3 cellular contexts compared by ENCODE assay signal in the genomic region with DNA sequence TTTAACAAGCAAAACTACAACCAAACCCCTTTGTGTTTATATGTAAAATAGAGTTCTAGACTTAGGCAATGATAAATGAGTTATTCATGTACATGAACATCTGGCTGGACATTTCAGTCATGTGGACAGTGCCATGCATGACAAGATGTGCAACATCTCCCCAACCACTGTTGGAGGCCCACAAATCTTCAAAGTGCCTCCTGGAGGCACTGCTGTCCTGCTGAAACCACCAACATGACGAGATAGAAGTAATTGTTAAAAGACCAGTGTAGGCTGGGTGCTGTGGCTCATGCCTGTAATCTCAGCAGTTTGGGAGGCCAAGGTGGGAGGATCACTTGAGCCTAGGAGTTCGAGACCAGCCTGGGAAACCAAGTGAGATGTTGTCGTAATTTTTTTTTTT.
TF ChIP-seq lines count a peak whose summit lies in the region.

No MANE protein-coding gene starts in this region.

TF ChIP-seq in SK-N-SH, 30 proteins besides CTCF, POLR2A, EP300 and RAD21:
- TF ChIP-seq FOXJ3 (CRISPR knock-in tag; IDR thresholded peaks at IDR 0.05) (no peak), MXI1 (IDR thresholded peaks at IDR 0.05; ENCODE audit: low read depth, low read length) (no peak), RXRA (IDR thresholded peaks at IDR 0.05; ENCODE audit: borderline replicate concordance, low read depth) (no peak), TCF12 (IDR thresholded peaks at IDR 0.05) (no peak), RFX5 (IDR thresholded peaks at IDR 0.05; ENCODE audit: low read length) (no peak), POLR2AphosphoS5 (IDR thresholded peaks at IDR 0.05; ENCODE audit: low read depth, low read length) (no peak), TEAD4 (IDR thresholded peaks at IDR 0.05; ENCODE audit: borderline replicate concordance, insufficient read depth) (no peak)
- TF ChIP-seq, protein P1, sequence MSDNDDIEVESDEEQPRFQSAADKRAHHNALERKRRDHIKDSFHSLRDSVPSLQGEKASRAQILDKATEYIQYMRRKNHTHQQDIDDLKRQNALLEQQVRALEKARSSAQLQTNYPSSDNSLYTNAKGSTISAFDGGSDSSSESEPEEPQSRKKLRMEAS (IDR thresholded peaks at IDR 0.05; ENCODE audit: low read depth), result no peak
- TF ChIP-seq, protein P2, sequence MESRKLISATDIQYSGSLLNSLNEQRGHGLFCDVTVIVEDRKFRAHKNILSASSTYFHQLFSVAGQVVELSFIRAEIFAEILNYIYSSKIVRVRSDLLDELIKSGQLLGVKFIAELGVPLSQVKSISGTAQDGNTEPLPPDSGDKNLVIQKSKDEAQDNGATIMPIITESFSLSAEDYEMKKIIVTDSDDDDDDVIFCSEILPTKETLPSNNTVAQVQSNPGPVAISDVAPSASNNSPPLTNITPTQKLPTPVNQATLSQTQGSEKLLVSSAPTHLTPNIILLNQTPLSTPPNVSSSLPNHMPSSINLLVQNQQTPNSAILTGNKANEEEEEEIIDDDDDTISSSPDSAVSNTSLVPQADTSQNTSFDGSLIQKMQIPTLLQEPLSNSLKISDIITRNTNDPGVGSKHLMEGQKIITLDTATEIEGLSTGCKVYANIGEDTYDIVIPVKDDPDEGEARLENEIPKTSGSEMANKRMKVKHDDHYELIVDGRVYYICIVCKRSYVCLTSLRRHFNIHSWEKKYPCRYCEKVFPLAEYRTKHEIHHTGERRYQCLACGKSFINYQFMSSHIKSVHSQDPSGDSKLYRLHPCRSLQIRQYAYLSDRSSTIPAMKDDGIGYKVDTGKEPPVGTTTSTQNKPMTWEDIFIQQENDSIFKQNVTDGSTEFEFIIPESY (IDR thresholded peaks at IDR 0.05; ENCODE audit: borderline replicate concordance, low read depth), result no peak
TF ChIP-seq in SK-N-SH: peak in this region for 0.

TF ChIP-seq in SK-N-SH treated with all-trans-retinoic acid at 6 μM for 48 hours, 23 proteins besides CTCF, POLR2A, EP300 and RAD21 (continues in another document):
- TF ChIP-seq, protein P3, sequence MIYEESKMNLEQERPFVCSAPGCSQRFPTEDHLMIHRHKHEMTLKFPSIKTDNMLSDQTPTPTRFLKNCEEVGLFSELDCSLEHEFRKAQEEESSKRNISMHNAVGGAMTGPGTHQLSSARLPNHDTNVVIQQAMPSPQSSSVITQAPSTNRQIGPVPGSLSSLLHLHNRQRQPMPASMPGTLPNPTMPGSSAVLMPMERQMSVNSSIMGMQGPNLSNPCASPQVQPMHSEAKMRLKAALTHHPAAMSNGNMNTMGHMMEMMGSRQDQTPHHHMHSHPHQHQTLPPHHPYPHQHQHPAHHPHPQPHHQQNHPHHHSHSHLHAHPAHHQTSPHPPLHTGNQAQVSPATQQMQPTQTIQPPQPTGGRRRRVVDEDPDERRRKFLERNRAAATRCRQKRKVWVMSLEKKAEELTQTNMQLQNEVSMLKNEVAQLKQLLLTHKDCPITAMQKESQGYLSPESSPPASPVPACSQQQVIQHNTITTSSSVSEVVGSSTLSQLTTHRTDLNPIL (CRISPR knock-in tag; IDR thresholded peaks at IDR 0.05; ENCODE audit: low read depth), result no peak
- TF ChIP-seq ESRRG (CRISPR knock-in tag; IDR thresholded peaks at IDR 0.05), result no peak
- TF ChIP-seq, protein P4, sequence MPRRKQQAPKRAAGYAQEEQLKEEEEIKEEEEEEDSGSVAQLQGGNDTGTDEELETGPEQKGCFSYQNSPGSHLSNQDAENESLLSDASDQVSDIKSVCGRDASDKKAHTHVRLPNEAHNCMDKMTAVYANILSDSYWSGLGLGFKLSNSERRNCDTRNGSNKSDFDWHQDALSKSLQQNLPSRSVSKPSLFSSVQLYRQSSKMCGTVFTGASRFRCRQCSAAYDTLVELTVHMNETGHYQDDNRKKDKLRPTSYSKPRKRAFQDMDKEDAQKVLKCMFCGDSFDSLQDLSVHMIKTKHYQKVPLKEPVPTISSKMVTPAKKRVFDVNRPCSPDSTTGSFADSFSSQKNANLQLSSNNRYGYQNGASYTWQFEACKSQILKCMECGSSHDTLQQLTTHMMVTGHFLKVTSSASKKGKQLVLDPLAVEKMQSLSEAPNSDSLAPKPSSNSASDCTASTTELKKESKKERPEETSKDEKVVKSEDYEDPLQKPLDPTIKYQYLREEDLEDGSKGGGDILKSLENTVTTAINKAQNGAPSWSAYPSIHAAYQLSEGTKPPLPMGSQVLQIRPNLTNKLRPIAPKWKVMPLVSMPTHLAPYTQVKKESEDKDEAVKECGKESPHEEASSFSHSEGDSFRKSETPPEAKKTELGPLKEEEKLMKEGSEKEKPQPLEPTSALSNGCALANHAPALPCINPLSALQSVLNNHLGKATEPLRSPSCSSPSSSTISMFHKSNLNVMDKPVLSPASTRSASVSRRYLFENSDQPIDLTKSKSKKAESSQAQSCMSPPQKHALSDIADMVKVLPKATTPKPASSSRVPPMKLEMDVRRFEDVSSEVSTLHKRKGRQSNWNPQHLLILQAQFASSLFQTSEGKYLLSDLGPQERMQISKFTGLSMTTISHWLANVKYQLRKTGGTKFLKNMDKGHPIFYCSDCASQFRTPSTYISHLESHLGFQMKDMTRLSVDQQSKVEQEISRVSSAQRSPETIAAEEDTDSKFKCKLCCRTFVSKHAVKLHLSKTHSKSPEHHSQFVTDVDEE (CRISPR knock-in tag; IDR thresholded peaks at IDR 0.05), result no peak
- TF ChIP-seq BACH2 (CRISPR knock-in tag; IDR thresholded peaks at IDR 0.05; ENCODE audit: borderline replicate concordance), result no peak
- TF ChIP-seq, protein P5, sequence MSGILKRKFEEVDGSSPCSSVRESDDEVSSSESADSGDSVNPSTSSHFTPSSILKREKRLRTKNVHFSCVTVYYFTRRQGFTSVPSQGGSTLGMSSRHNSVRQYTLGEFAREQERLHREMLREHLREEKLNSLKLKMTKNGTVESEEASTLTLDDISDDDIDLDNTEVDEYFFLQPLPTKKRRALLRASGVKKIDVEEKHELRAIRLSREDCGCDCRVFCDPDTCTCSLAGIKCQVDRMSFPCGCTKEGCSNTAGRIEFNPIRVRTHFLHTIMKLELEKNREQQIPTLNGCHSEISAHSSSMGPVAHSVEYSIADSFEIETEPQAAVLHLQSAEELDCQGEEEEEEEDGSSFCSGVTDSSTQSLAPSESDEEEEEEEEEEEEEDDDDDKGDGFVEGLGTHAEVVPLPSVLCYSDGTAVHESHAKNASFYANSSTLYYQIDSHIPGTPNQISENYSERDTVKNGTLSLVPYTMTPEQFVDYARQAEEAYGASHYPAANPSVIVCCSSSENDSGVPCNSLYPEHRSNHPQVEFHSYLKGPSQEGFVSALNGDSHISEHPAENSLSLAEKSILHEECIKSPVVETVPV (CRISPR knock-in tag; IDR thresholded peaks at IDR 0.05), result no peak
- TF ChIP-seq ZNF8 (CRISPR knock-in tag; IDR thresholded peaks at IDR 0.05), result no peak
- no peak for TF ChIP-seq PPARA (CRISPR knock-in tag; IDR thresholded peaks at IDR 0.05; ENCODE audit: borderline replicate concordance)
- TF ChIP-seq TOX (CRISPR knock-in tag; IDR thresholded peaks at IDR 0.05; ENCODE audit: borderline replicate concordance), result no peak
- no peak for TF ChIP-seq ZFP3 (CRISPR knock-in tag; IDR thresholded peaks at IDR 0.05)
- TF ChIP-seq, protein P6, sequence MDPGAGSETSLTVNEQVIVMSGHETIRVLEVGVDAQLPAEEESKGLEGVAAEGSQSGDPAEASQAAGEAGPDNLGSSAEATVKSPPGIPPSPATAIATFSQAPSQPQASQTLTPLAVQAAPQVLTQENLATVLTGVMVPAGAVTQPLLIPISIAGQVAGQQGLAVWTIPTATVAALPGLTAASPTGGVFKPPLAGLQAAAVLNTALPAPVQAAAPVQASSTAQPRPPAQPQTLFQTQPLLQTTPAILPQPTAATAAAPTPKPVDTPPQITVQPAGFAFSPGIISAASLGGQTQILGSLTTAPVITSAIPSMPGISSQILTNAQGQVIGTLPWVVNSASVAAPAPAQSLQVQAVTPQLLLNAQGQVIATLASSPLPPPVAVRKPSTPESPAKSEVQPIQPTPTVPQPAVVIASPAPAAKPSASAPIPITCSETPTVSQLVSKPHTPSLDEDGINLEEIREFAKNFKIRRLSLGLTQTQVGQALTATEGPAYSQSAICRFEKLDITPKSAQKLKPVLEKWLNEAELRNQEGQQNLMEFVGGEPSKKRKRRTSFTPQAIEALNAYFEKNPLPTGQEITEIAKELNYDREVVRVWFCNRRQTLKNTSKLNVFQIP (CRISPR knock-in tag; IDR thresholded peaks at IDR 0.05; ENCODE audit: borderline replicate concordance, low read depth), result no peak

TF ChIP-seq in HCT116, 20 proteins besides CTCF, POLR2A, EP300 and RAD21:
- TF ChIP-seq, protein P7, sequence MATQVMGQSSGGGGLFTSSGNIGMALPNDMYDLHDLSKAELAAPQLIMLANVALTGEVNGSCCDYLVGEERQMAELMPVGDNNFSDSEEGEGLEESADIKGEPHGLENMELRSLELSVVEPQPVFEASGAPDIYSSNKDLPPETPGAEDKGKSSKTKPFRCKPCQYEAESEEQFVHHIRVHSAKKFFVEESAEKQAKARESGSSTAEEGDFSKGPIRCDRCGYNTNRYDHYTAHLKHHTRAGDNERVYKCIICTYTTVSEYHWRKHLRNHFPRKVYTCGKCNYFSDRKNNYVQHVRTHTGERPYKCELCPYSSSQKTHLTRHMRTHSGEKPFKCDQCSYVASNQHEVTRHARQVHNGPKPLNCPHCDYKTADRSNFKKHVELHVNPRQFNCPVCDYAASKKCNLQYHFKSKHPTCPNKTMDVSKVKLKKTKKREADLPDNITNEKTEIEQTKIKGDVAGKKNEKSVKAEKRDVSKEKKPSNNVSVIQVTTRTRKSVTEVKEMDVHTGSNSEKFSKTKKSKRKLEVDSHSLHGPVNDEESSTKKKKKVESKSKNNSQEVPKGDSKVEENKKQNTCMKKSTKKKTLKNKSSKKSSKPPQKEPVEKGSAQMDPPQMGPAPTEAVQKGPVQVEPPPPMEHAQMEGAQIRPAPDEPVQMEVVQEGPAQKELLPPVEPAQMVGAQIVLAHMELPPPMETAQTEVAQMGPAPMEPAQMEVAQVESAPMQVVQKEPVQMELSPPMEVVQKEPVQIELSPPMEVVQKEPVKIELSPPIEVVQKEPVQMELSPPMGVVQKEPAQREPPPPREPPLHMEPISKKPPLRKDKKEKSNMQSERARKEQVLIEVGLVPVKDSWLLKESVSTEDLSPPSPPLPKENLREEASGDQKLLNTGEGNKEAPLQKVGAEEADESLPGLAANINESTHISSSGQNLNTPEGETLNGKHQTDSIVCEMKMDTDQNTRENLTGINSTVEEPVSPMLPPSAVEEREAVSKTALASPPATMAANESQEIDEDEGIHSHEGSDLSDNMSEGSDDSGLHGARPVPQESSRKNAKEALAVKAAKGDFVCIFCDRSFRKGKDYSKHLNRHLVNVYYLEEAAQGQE (IDR thresholded peaks at IDR 0.05; ENCODE audit: low read depth), result no peak
- no peak for TF ChIP-seq FOSL1 (IDR thresholded peaks at IDR 0.05; ENCODE audit: low read depth)
- TF ChIP-seq, protein P2 (IDR thresholded peaks at IDR 0.05; ENCODE audit: extremely low read depth, insufficient replicate concordance, low read length), result no peak
- TF ChIP-seq POLR2AphosphoS5 (IDR thresholded peaks at IDR 0.05; ENCODE audit: low read depth, low read length), result no peak
- no peak for TF ChIP-seq EZH2phosphoT487 (IDR thresholded peaks at IDR 0.05; ENCODE audit: borderline replicate concordance)
- no peak for TF ChIP-seq CBX3 (IDR thresholded peaks at IDR 0.05; ENCODE audit: low read depth)
- no peak for TF ChIP-seq CEBPB (IDR thresholded peaks at IDR 0.05; ENCODE audit: low read depth)
- no peak for TF ChIP-seq TCF7L2 (IDR thresholded peaks at IDR 0.05; ENCODE audit: borderline replicate concordance, extremely low read depth, insufficient read depth, insufficient read length)
- no peak for TF ChIP-seq ELF1 (IDR thresholded peaks at IDR 0.05; ENCODE audit: borderline replicate concordance, low read depth)
- no peak for TF ChIP-seq EGR1 (IDR thresholded peaks at IDR 0.05; ENCODE audit: low read depth)
- no peak for TF ChIP-seq YY1 (IDR thresholded peaks at IDR 0.05; ENCODE audit: extremely low read depth, insufficient replicate concordance, low read depth, low read length)
- no peak for TF ChIP-seq SP1 (IDR thresholded peaks at IDR 0.05; ENCODE audit: low read depth)
- no peak for TF ChIP-seq SRF (IDR thresholded peaks at IDR 0.05; ENCODE audit: low read depth)
